In genomic region chr6:130282234-130282995, GRCh38 we compare ENCODE assay signal across 9 cellular contexts. TPM values are rescaled to one million over a fixed set of nuclear protein-coding genes. Genes with fewer than 3 reads are reported as not detected.
DNase-seq lines count a peak whose midpoint lies in the region; ATAC-seq, FAIRE-seq and TF ChIP-seq lines count a peak whose summit lies in the region.
"Had no signal": no experiment of that assay in that cellular context is flagged by ENCODE, and none has a peak within 500 bp of the region (broad histone marks: within the 10 kb centered on the region; RNA-seq: fewer than 3 reads in every experiment).

No MANE protein-coding gene starts in this region.

- no peaks in the 10 kb centered on the region for H3K4me1 Mint-ChIP-seq in neural crest cell

- no peaks in the 10 kb centered on the region for H3K9me3 ChIP-seq in adipocyte (ENCODE audit: control insufficient read depth, low read length)

- POLR2A ChIA-PET in AG04449 (lab: Yijun Ruan, JAX), result no interaction called here

- H3K9me3 Mint-ChIP-seq in neural crest cell, result peaks cover 3% of the 10 kb centered on the region

- no peaks in the 10 kb centered on the region for H3K27me3 Mint-ChIP-seq in neural crest cell (ENCODE audit: low read depth)

- peaks cover 16% of the 10 kb centered on the region for H3K4me1 ChIP-seq in adipocyte (ENCODE audit: control insufficient read depth, insufficient read depth, low read length)

- CTCF ChIA-PET in AG04449 (lab: Yijun Ruan, JAX), result interaction anchor here (0.6 to 7.2 kb wide), 38 partner anchors 8 to 562 kb away, joined by 3 to 52 read pairs (median 4); no protein-coding TSS in a partner anchor

- no peaks in the 10 kb centered on the region for H3K27me3 ChIP-seq in adipocyte (replicated peaks; ENCODE audit: control insufficient read depth, insufficient read depth, low read length)

- no peak overlapping the region for H3K4me3 Mint-ChIP-seq in neural crest cell

- FAIRE-seq in urothelium cell line (lab: Jason Lieb, UNC), result no peak

- H3K4me3 ChIP-seq in AG04449 (ENCODE audit: low read depth, low read length) (no peak overlapping the region), adipocyte (ENCODE audit: low read length) (no peak overlapping the region)

- DNase-seq in AG04449 (ENCODE audit: low read depth, low spot score) (no peak), adipocyte (ENCODE audit: low read depth) (peak; percentile 54), neural crest cell (ENCODE audit: low read depth, low spot score) (no peak), urothelium cell line (ENCODE audit: low spot score) (no peak), NCI-H446 (lab: John Stamatoyannopoulos, UW) (no peak)

- H3K9ac ChIP-seq in adipocyte (ENCODE audit: low read length), result no peak overlapping the region

- H3K36me3 ChIP-seq in adipocyte (ENCODE audit: control insufficient read depth, insufficient read depth, low read length, severe bottlenecking), result no peaks in the 10 kb centered on the region

- ATAC-seq in GM18520 (IDR thresholded peaks at IDR 0.05; ENCODE audit: unreplicated experiment), result peak; percentile 69
- ATAC-seq in HG03439 (IDR thresholded peaks at IDR 0.05; ENCODE audit: unreplicated experiment), result peak; percentile 64
- no peak for ATAC-seq in GM19035 (IDR thresholded peaks at IDR 0.05; ENCODE audit: unreplicated experiment)

- H3K27ac Mint-ChIP-seq in neural crest cell (ENCODE audit: unreplicated experiment), result no peak overlapping the region

- peaks cover 3% of the 10 kb centered on the region for H3K36me3 Mint-ChIP-seq in neural crest cell (ENCODE audit: low read depth)

- TF ChIP-seq CTCF in AG04449 (IDR thresholded peaks at IDR 0.05; ENCODE audit: insufficient read depth, low read length, missing control alignments) (peak; percentile 55), neural crest cell (conservative IDR thresholded peaks at IDR 0.05) (peak; percentile 34)

RNA-seq across cellular contexts. Expression of gene SAMD3, which starts 59.7 kb away (rescaled TPM):
- total RNA-seq in neural crest cell, result 0.58 and 0.73 TPM in 2 replicates
- total RNA-seq: dermis microvascular lymphatic vessel endothelial cell had no signal
